26 cellular contexts compared by ENCODE assay signal in genomic region chr13:27541386-27541785, GRCh38.
DNase-seq lines count a peak whose midpoint lies in the region; FAIRE-seq and TF ChIP-seq lines count a peak whose summit lies in the region.
"Had no signal": no experiment of that assay in that cellular context is flagged by ENCODE, and none has a peak within 500 bp of the region (broad histone marks: within the 10 kb centered on the region; RNA-seq: fewer than 3 reads in every experiment).

No MANE protein-coding gene starts in this region.

- H3K27ac Mint-ChIP-seq in activated CD4-positive, alpha-beta T cell treated with anti-CD3 and anti-CD28 coated beads, Interleukin-2, amount 10 ng/mL, durations not matched to agents 24 days and 14 days, result no peak overlapping the region
- H3K27ac Mint-ChIP-seq: CD4-positive, CD25-positive, alpha-beta regulatory T cell; GM23338 had no signal

- H2AFZ ChIP-seq in smooth muscle cell (ENCODE audit: low read depth), result no peak overlapping the region
- H2AFZ ChIP-seq: GM23338 had no signal

- H3K36me3 ChIP-seq in smooth muscle cell (ENCODE audit: low read depth) (no peaks in the 10 kb centered on the region), small intestine (ENCODE audit: control insufficient read depth in 2 of 2, insufficient read depth in 2 of 2, low read length in 2 of 2) (peaks cover 4% of the 10 kb centered on the region in 2 donors)
- H3K36me3 ChIP-seq: BE2C, HAP-1 had no signal

- peak; percentile 26 for DNase-seq in activated CD4-positive, alpha-beta T cell treated with anti-CD3 and anti-CD28 coated beads, Interleukin-2, amount 10 ng/mL, durations not matched to agents 24 days and 14 days
- no peak for DNase-seq in activated CD4-positive, alpha-beta T cell treated with anti-CD3 and anti-CD28 coated beads, Interleukin-2, amount 50 U/mL, for 48 hours
- DNase-seq in amniotic epithelial cell (ENCODE audit: low read depth) (peak; percentile 78), iris pigment epithelial cell (ENCODE audit: low read depth) (peak; percentile 11), smooth muscle cell (lab: John Stamatoyannopoulos, UW; ENCODE audit: unreplicated experiment) (no peak), cerebellar nuclear complex (lab: John Stamatoyannopoulos, UW) (no peak), HT-29 (ENCODE audit: low spot score) (no peak), small intestine (no peak)
- DNase-seq: ACHN; BE2C; CD4-positive, CD25-positive, alpha-beta regulatory T cell; COR-L47; DMS 273 treated with DMSO at 0.1 percent for 48 hours; DMS79 treated with DMSO at 0.1 percent for 48 hours; Kasumi-1; NCI-H1694; NCI-H2081 treated with DMSO at 0.1 percent for 48 hours; NCI-H2171 treated with DMSO at 0.1 percent for 48 hours; NCI-H446; NCI-H526; RPMI8226; SHP77 had no signal

- H3K36me3 Mint-ChIP-seq in activated CD4-positive, alpha-beta T cell treated with anti-CD3 and anti-CD28 coated beads, Interleukin-2, amount 10 ng/mL, durations not matched to agents 24 days and 14 days (ENCODE audit: low read depth), result no peaks in the 10 kb centered on the region

- H3K27me3 ChIP-seq in smooth muscle cell (ENCODE audit: low read depth) (no peaks in the 10 kb centered on the region), small intestine (ENCODE audit: control insufficient read depth in 2 of 2, insufficient read depth in 2 of 2, low read length in 2 of 2) (no peaks in the 10 kb centered on the region)
- H3K27me3 ChIP-seq: BE2C had no signal

- no peaks in the 10 kb centered on the region for H3K27me3 Mint-ChIP-seq in activated CD4-positive, alpha-beta T cell treated with anti-CD3 and anti-CD28 coated beads, Interleukin-2, amount 10 ng/mL, durations not matched to agents 24 days and 14 days
- H3K27me3 Mint-ChIP-seq: CD4-positive, CD25-positive, alpha-beta regulatory T cell had no signal

- no peak overlapping the region for H3K9ac ChIP-seq in smooth muscle cell (ENCODE audit: low read depth)

- intact Hi-C loops in activated CD4-positive, alpha-beta T cell treated with anti-CD3 and anti-CD28 coated beads, Interleukin-2, amount 10 ng/mL, durations not matched to agents 24 days and 14 days (cut with micrococcal nuclease), result no loop called here

- peaks cover 10% of the 10 kb centered on the region for H3K4me1 ChIP-seq in smooth muscle cell (ENCODE audit: low read depth)
- H3K4me1 ChIP-seq in small intestine (ENCODE audit: control insufficient read depth in 2 of 2, insufficient read depth in 1 of 2, low read depth in 1 of 2, low read length in 1 of 2), result no peaks in the 10 kb centered on the region
- H3K4me1 ChIP-seq: BE2C had no signal

- no peak for FAIRE-seq in small intestine (lab: Jason Lieb, UNC)
- FAIRE-seq: GM18507 had no signal

- H3F3A ChIP-seq in smooth muscle cell (ENCODE audit: low read depth), result peaks cover 5% of the 10 kb centered on the region

- no peaks in the 10 kb centered on the region for H4K20me1 ChIP-seq in smooth muscle cell (ENCODE audit: low read depth)

- no peaks in the 10 kb centered on the region for H3K9me3 Mint-ChIP-seq in activated CD4-positive, alpha-beta T cell treated with anti-CD3 and anti-CD28 coated beads, Interleukin-2, amount 10 ng/mL, durations not matched to agents 24 days and 14 days
- H3K9me3 Mint-ChIP-seq: CD4-positive, CD25-positive, alpha-beta regulatory T cell; GM23338 had no signal

- no peak for TF ChIP-seq CTCF in smooth muscle cell (IDR thresholded peaks at IDR 0.05; ENCODE audit: borderline replicate concordance, insufficient read depth, poor library complexity, severe bottlenecking)

- WGBS in smooth muscle cell (ENCODE audit: low lambda C conversion rate), result 49% methylated on average over 3 of the region's 3 CpGs
- WGBS in small intestine, 3 donors, result 87 to 94% (median 92%) methylated on average over 3 of the region's 3 CpGs

- H3K4me2 ChIP-seq in smooth muscle cell, result peak overlapping the region; percentile 76
- H3K4me2 ChIP-seq: GM23338 had no signal

- H3K27ac ChIP-seq in smooth muscle cell (ENCODE audit: low read depth) (peak overlapping the region; percentile 54), small intestine (ENCODE audit: low read depth in 1 of 2, low read length in 1 of 2) (no peak overlapping the region)
- H3K27ac ChIP-seq: 22Rv1 had no signal

- no peaks in the 10 kb centered on the region for H3K79me2 ChIP-seq in smooth muscle cell (ENCODE audit: low read depth)

- no peak overlapping the region for H3K4me3 ChIP-seq in smooth muscle cell
- H3K4me3 ChIP-seq in small intestine (ENCODE audit: low read depth in 1 of 2, low read length in 2 of 2), result no peak overlapping the region
- H3K4me3 ChIP-seq: GM23338, HAP-1 had no signal

- no peaks in the 10 kb centered on the region for H3K4me1 Mint-ChIP-seq in activated CD4-positive, alpha-beta T cell treated with anti-CD3 and anti-CD28 coated beads, Interleukin-2, amount 10 ng/mL, durations not matched to agents 24 days and 14 days
- H3K4me1 Mint-ChIP-seq: CD4-positive, CD25-positive, alpha-beta regulatory T cell had no signal

- H3K4me3 Mint-ChIP-seq in activated CD4-positive, alpha-beta T cell treated with anti-CD3 and anti-CD28 coated beads, Interleukin-2, amount 10 ng/mL, durations not matched to agents 24 days and 14 days, result no peak overlapping the region
- H3K4me3 Mint-ChIP-seq: CD4-positive, CD25-positive, alpha-beta regulatory T cell; GM23338 had no signal

- no peaks in the 10 kb centered on the region for H3K9me3 ChIP-seq in smooth muscle cell (replicated peaks; ENCODE audit: low read depth)
- no peaks in the 10 kb centered on the region for H3K9me3 ChIP-seq in small intestine (ENCODE audit: control insufficient read depth, low read depth)
- H3K9me3 ChIP-seq: BE2C, HAP-1 had no signal

Comparison
In these comparisons a context has a peak if more than half of its experiments do, and no peak if none do; other contexts are left out.
1. DNase-seq: peak in activated CD4-positive, alpha-beta T cell treated with anti-CD3 and anti-CD28 coated beads, Interleukin-2, amount 10 ng/mL, durations not matched to agents 24 days and 14 days (single experiment), amniotic epithelial cell (single experiment) and iris pigment epithelial cell (single experiment); none in activated CD4-positive, alpha-beta T cell treated with anti-CD3 and anti-CD28 coated beads, Interleukin-2, amount 50 U/mL, for 48 hours (0 of 2), smooth muscle cell (single experiment), cerebellar nuclear complex (0 of 2), HT-29 (single experiment) and small intestine (single experiment).